14 cellular contexts compared by ENCODE assay signal in genomic region chr1:66258404-66259105, GRCh38.
DNase-seq lines count a peak whose midpoint lies in the region; ATAC-seq lines count a peak whose summit lies in the region.
"Had no signal": no experiment of that assay in that cellular context is flagged by ENCODE, and none has a peak within 500 bp of the region (broad histone marks: within the 10 kb centered on the region; RNA-seq: fewer than 3 reads in every experiment).

No MANE protein-coding gene starts in this region.

- no peak overlapping the region for H3K4me3 ChIP-seq in skeletal muscle tissue (ENCODE audit: low read length in 3 of 3)
- H3K4me3 ChIP-seq: coronary artery had no signal

- H3K4me1 ChIP-seq in skeletal muscle tissue (ENCODE audit: control insufficient read depth in 3 of 3, insufficient read depth in 3 of 3, low read length in 3 of 3): peaks cover 11 to 17% (median 12%) of the 10 kb centered on the region in 3 donors

- H3K9me3 Mint-ChIP-seq in activated CD4-positive, alpha-beta T cell treated with anti-CD3 and anti-CD28 coated beads for 36 hours (ENCODE audit: low read depth): no peaks in the 10 kb centered on the region
- H3K9me3 Mint-ChIP-seq: naive thymus-derived CD8-positive, alpha-beta T cell had no signal

- H3K9ac ChIP-seq in skeletal muscle tissue (ENCODE audit: low read depth in 1 of 3, low read length in 3 of 3): peak overlapping the region in 1 of 3 donors; percentile 14

- intact Hi-C loops in activated CD4-positive, alpha-beta T cell treated with anti-CD3 and anti-CD28 coated beads for 36 hours (cut with DNase I, micrococcal nuclease): loop anchor here (1.0 to 2.0 kb wide), 14 partner anchors 11 to 187 kb away; no protein-coding TSS in a partner anchor

- peak overlapping the region; percentile 68 for H3K27ac Mint-ChIP-seq in activated CD4-positive, alpha-beta T cell treated with anti-CD3 and anti-CD28 coated beads for 36 hours

- in situ Hi-C loops in SK-MEL-5 (cut with HindIII; ENCODE audit: low pct_unique_long_range_greater_than_20kb, low sequenced_read_pairs): no loop called here

- no peaks in the 10 kb centered on the region for H3K36me3 ChIP-seq in skeletal muscle tissue (ENCODE audit: control insufficient read depth in 3 of 3, insufficient read depth in 3 of 3, low read length in 3 of 3)

- H3K9me3 ChIP-seq in skeletal muscle tissue (ENCODE audit: control insufficient read depth in 3 of 3, low read length in 3 of 3): no peaks in the 10 kb centered on the region

- H3K27ac ChIP-seq in skeletal muscle tissue (ENCODE audit: low read depth, low read length): peak overlapping the region; percentile 10
- H3K27ac ChIP-seq: coronary artery, RWPE1 had no signal

- no peaks in the 10 kb centered on the region for H3K27me3 ChIP-seq in skeletal muscle tissue (ENCODE audit: control insufficient read depth in 3 of 3, insufficient read depth in 3 of 3, low read length in 3 of 3)

- H3K27me3 Mint-ChIP-seq in activated CD4-positive, alpha-beta T cell treated with anti-CD3 and anti-CD28 coated beads for 36 hours: no peaks in the 10 kb centered on the region
- H3K27me3 Mint-ChIP-seq: naive thymus-derived CD8-positive, alpha-beta T cell had no signal

- ATAC-seq in activated CD4-positive, alpha-beta T cell treated with anti-CD3 and anti-CD28 coated beads for 36 hours: peak; percentile 91
- ATAC-seq in HG02678 (IDR thresholded peaks at IDR 0.05; ENCODE audit: unreplicated experiment): peak; percentile 68
- ATAC-seq: naive thymus-derived CD8-positive, alpha-beta T cell had no signal

- H3K36me3 Mint-ChIP-seq in activated CD4-positive, alpha-beta T cell treated with anti-CD3 and anti-CD28 coated beads for 36 hours (ENCODE audit: low read depth): peaks cover 2% of the 10 kb centered on the region
- H3K36me3 Mint-ChIP-seq: naive thymus-derived CD8-positive, alpha-beta T cell had no signal

- CTCF ChIA-PET in activated CD4-positive, alpha-beta T cell treated with anti-CD3 and anti-CD28 coated beads for 36 hours (lab: Charles Lee): interaction anchor here (1.1 to 21.5 kb wide), 10 partner anchors 11 to 186 kb away, joined by 3 to 359 read pairs (median 10); no protein-coding TSS in a partner anchor

- POLR2A ChIA-PET in activated CD4-positive, alpha-beta T cell treated with anti-CD3 and anti-CD28 coated beads for 36 hours (lab: Charles Lee): interaction anchor here (0.9 to 1.3 kb wide), 7 partner anchors 11 to 186 kb away, joined by 3 to 6 read pairs (median 3); no protein-coding TSS in a partner anchor

- no peak overlapping the region for H3K4me3 Mint-ChIP-seq in activated CD4-positive, alpha-beta T cell treated with anti-CD3 and anti-CD28 coated beads for 36 hours
- H3K4me3 Mint-ChIP-seq: naive thymus-derived CD8-positive, alpha-beta T cell had no signal

- H3K4me1 Mint-ChIP-seq in activated CD4-positive, alpha-beta T cell treated with anti-CD3 and anti-CD28 coated beads for 36 hours: peaks cover 90% of the 10 kb centered on the region

- no peak for DNase-seq in activated CD4-positive, alpha-beta T cell treated with anti-CD3 and anti-CD28 coated beads for 36 hours
- DNase-seq in activated CD4-positive, alpha-beta T cell treated with anti-CD3 and anti-CD28 coated beads for 48 hours: no peak
- DNase-seq in SK-MEL-5 (ENCODE audit: low read depth, low spot score) (peak; percentile 96), NCI-H1048 (lab: John Stamatoyannopoulos, UW) (no peak), HPDE6-E6E7 (ENCODE audit: extremely low spot score) (no peak), NCI-H187 treated with DMSO at 0.1 percent for 48 hours (lab: John Stamatoyannopoulos, UW) (no peak)
- DNase-seq: 8988T; activated CD8-positive, alpha-beta memory T cell treated with anti-CD3 and anti-CD28 coated beads for 24 hours; naive thymus-derived CD8-positive, alpha-beta T cell; NCI-H1105 treated with DMSO at 0.1 percent for 48 hours had no signal
